ENCODE assay signal across 29 cellular contexts in the genomic region with DNA sequence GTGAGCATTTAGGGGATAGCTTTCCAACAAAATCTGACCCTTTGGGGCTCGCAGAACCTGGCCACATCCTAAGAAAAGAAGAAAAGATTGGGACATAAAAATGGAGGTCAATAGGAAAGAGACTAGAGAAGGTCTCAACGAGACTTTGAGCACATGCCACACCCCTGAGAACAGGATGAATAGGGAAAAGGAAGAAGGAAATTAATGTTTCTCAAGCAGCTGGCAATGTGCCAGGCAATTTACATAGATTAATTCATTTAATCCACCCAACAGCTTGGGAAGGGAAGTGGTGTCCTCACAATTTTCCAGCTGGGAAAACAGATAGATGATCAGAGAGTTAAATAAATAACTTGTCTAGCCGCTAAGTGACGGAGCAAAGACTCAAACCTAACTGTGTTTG. TPM values are rescaled to one million over a fixed set of nuclear protein-coding genes. Genes with fewer than 3 reads are reported as not detected.
"Had no signal": no experiment of that assay in that cellular context is flagged by ENCODE, and none has a peak within 500 bp of the region (broad histone marks: within the 10 kb centered on the region; RNA-seq: fewer than 3 reads in every experiment).

No MANE protein-coding gene starts in this region.

- H3K4me3 Mint-ChIP-seq: activated CD4-positive, alpha-beta memory T cell treated with anti-CD3 and anti-CD28 coated beads, Interleukin-2, amount 10 ng/mL, durations not matched to agents 7 days and 5 days; activated CD4-positive, alpha-beta T cell treated with anti-CD3 and anti-CD28 coated beads, Interleukin-2, amount 10 ng/mL, durations not matched to agents 7 days and 5 days; activated T-cell treated with anti-CD3 and anti-CD28 coated beads, Interleukin-2, amount 50 U/mL, for 4 hours; activated T-helper 17 cell treated with anti-CD3 and anti-CD28 coated beads, Interleukin-2, amount 50 U/mL, for 72 hours; mesothelial cell of epicardium; naive thymus-derived CD4-positive, alpha-beta T cell; stimulated activated memory B cell treated with anti-CD40 and anti-IgM and Interleukin-4, amounts not matched to agents 10 μg/mL and 1 μg/mL and 100 μg/mL, for 72 hours; stimulated activated naive CD8-positive, alpha-beta T cell treated with anti-CD3 and anti-CD28 coated beads, Interleukin-15, amount 100 ng/mL, for 72 hours; type B pancreatic cell had no signal

- H3K4me3 ChIP-seq: gastroesophageal sphincter, hepatocyte, ovary, sigmoid colon, smooth muscle cell, uterus had no signal

- H3K27ac Mint-ChIP-seq: activated CD4-positive, alpha-beta memory T cell treated with anti-CD3 and anti-CD28 coated beads, Interleukin-2, amount 10 ng/mL, durations not matched to agents 7 days and 5 days; activated CD4-positive, alpha-beta T cell treated with anti-CD3 and anti-CD28 coated beads, Interleukin-2, amount 10 ng/mL, durations not matched to agents 7 days and 5 days; activated T-helper 17 cell treated with anti-CD3 and anti-CD28 coated beads, Interleukin-2, amount 50 U/mL, for 72 hours; mesothelial cell of epicardium; naive thymus-derived CD4-positive, alpha-beta T cell; progenitor cell of endocrine pancreas; stimulated activated memory B cell treated with anti-CD40 and anti-IgM and Interleukin-4, amounts not matched to agents 10 μg/mL and 1 μg/mL and 100 μg/mL, for 72 hours; stimulated activated naive CD8-positive, alpha-beta T cell treated with anti-CD3 and anti-CD28 coated beads, Interleukin-15, amount 100 ng/mL, for 72 hours; type B pancreatic cell had no signal

- H3K27ac ChIP-seq: gastroesophageal sphincter, hepatocyte, ovary, sigmoid colon, uterus had no signal

- H3K9me3 Mint-ChIP-seq: activated CD4-positive, alpha-beta memory T cell treated with anti-CD3 and anti-CD28 coated beads, Interleukin-2, amount 10 ng/mL, durations not matched to agents 7 days and 5 days; activated T-helper 17 cell treated with anti-CD3 and anti-CD28 coated beads, Interleukin-2, amount 50 U/mL, for 72 hours; mesothelial cell of epicardium; type B pancreatic cell had no signal

- H3K36me3 ChIP-seq: gastroesophageal sphincter, ovary, sigmoid colon, uterus had no signal

- H3K4me1 ChIP-seq: gastroesophageal sphincter, sigmoid colon, uterus had no signal

- DNase-seq: activated CD4-positive, alpha-beta memory T cell treated with anti-CD3 and anti-CD28 coated beads, Interleukin-2, amount 10 ng/mL, durations not matched to agents 7 days and 5 days; activated CD4-positive, alpha-beta T cell treated with anti-CD3 and anti-CD28 coated beads, Interleukin-2, amount 10 ng/mL, durations not matched to agents 7 days and 5 days; activated CD4-positive, CD25-positive, alpha-beta regulatory T cell treated with anti-CD3 and anti-CD28 coated beads, Interleukin-2, amount 50 U/mL, for 72 hours; activated CD8-positive, alpha-beta memory T cell treated with anti-CD3 and anti-CD28 coated beads, Interleukin-2, amount 50 U/mL, for 48 hours; activated gamma-delta T cell treated with Interleukin-2 at 50 U/mL for 16 hours; activated naive CD4-positive, alpha-beta T cell treated with anti-CD3 and anti-CD28 coated beads, Interleukin-2, amount 50 U/mL, for 16 hours; activated T-cell treated with anti-CD3 and anti-CD28 coated beads, Interleukin-2, amount 50 U/mL, for 4 hours; amniotic stem cell; caudate nucleus; islet precursor cell; left cardiac atrium; naive thymus-derived CD4-positive, alpha-beta T cell; ovary; sigmoid colon; stimulated activated CD4-positive, alpha-beta T cell treated with anti-CD3 and anti-CD28 coated beads, Interleukin-1b, Interleukin-23, amount 100 ng/mL, for 48 hours; stimulated activated CD4-positive, alpha-beta T cell treated with anti-CD3 and anti-CD28 coated beads, Interleukin-4, amount 100 ng/mL, for 4 hours; stimulated activated CD8-positive, alpha-beta memory T cell treated with anti-CD3 and anti-CD28 coated beads, Interleukin-4, amount 100 ng/mL, for 48 hours; stimulated activated naive CD8-positive, alpha-beta T cell treated with anti-CD3 and anti-CD28 coated beads, Interleukin-15, amount 100 ng/mL, for 72 hours; substantia nigra; uterus had no signal

- H3K9me3 ChIP-seq: gastroesophageal sphincter, ovary, sigmoid colon, uterus had no signal

- H3K36me3 Mint-ChIP-seq: mesothelial cell of epicardium; stimulated activated memory B cell treated with anti-CD40 and anti-IgM and Interleukin-4, amounts not matched to agents 10 μg/mL and 1 μg/mL and 100 μg/mL, for 72 hours; type B pancreatic cell had no signal

- ATAC-seq: activated T-cell treated with anti-CD3 and anti-CD28 coated beads, Interleukin-2, amount 50 U/mL, for 4 hours; activated T-helper 17 cell treated with anti-CD3 and anti-CD28 coated beads, Interleukin-2, amount 50 U/mL, for 72 hours; gastroesophageal sphincter; left cardiac atrium; naive thymus-derived CD4-positive, alpha-beta T cell; stimulated activated memory B cell treated with anti-CD40 and anti-IgM and Interleukin-4, amounts not matched to agents 10 μg/mL and 1 μg/mL and 100 μg/mL, for 72 hours; stimulated activated naive CD8-positive, alpha-beta T cell treated with anti-CD3 and anti-CD28 coated beads, Interleukin-15, amount 100 ng/mL, for 72 hours had no signal

- H3K27me3 ChIP-seq: hepatocyte, ovary, sigmoid colon, uterus had no signal

- H3K4me1 Mint-ChIP-seq: activated CD4-positive, alpha-beta memory T cell treated with anti-CD3 and anti-CD28 coated beads, Interleukin-2, amount 10 ng/mL, durations not matched to agents 7 days and 5 days; activated T-helper 17 cell treated with anti-CD3 and anti-CD28 coated beads, Interleukin-2, amount 50 U/mL, for 72 hours; stimulated activated memory B cell treated with anti-CD40 and anti-IgM and Interleukin-4, amounts not matched to agents 10 μg/mL and 1 μg/mL and 100 μg/mL, for 72 hours; stimulated activated naive CD8-positive, alpha-beta T cell treated with anti-CD3 and anti-CD28 coated beads, Interleukin-15, amount 100 ng/mL, for 72 hours had no signal

RNA-seq across cellular contexts. Expression of a gene that starts 50.7 kb away (rescaled TPM):
- total RNA-seq: activated CD4-positive, alpha-beta memory T cell treated with anti-CD3 and anti-CD28 coated beads, Interleukin-2, amount 10 ng/mL, durations not matched to agents 7 days and 5 days; activated CD4-positive, alpha-beta T cell treated with anti-CD3 and anti-CD28 coated beads, Interleukin-2, amount 10 ng/mL, durations not matched to agents 7 days and 5 days; activated T-cell treated with anti-CD3 and anti-CD28 coated beads, Interleukin-2, amount 50 U/mL, for 4 hours; activated T-helper 17 cell treated with anti-CD3 and anti-CD28 coated beads, Interleukin-2, amount 50 U/mL, for 72 hours; endothelial cell of umbilical vein; naive thymus-derived CD4-positive, alpha-beta T cell had no signal
- polyA plus RNA-seq: endothelial cell of umbilical vein; naive thymus-derived CD4-positive, alpha-beta T cell had no signal

RNA-seq across cellular contexts. Expression of a gene that starts 55.3 kb away (rescaled TPM):
- total RNA-seq: activated CD4-positive, alpha-beta memory T cell treated with anti-CD3 and anti-CD28 coated beads, Interleukin-2, amount 10 ng/mL, durations not matched to agents 7 days and 5 days; activated CD4-positive, alpha-beta T cell treated with anti-CD3 and anti-CD28 coated beads, Interleukin-2, amount 10 ng/mL, durations not matched to agents 7 days and 5 days; activated T-helper 17 cell treated with anti-CD3 and anti-CD28 coated beads, Interleukin-2, amount 50 U/mL, for 72 hours; endothelial cell of umbilical vein had no signal
- polyA plus RNA-seq: endothelial cell of umbilical vein; naive thymus-derived CD4-positive, alpha-beta T cell; smooth muscle cell had no signal
